ENCODE assay signal across 8 cellular contexts in genomic region chr10:52779541-52780390, GRCh38. TPM values are rescaled to one million over a fixed set of nuclear protein-coding genes. Genes with fewer than 3 reads are reported as not detected.
DNase-seq lines count a peak whose midpoint lies in the region; ATAC-seq, FAIRE-seq and TF ChIP-seq lines count a peak whose summit lies in the region.

No MANE protein-coding gene starts in this region.

- no peak overlapping the region for H3K27ac Mint-ChIP-seq in MCF 10A (ENCODE audit: low read depth, unreplicated experiment)

- H3K4me1 Mint-ChIP-seq in MCF 10A (ENCODE audit: insufficient read depth, unreplicated experiment): no peaks in the 10 kb centered on the region

- no peaks in the 10 kb centered on the region for H3K9me3 Mint-ChIP-seq in MCF 10A (ENCODE audit: unreplicated experiment)

- POLR2A ChIA-PET in MCF 10A (lab: Yijun Ruan, JAX): interaction anchor here (1.1 to 1.4 kb wide), 2 partner anchors 40 to 135 kb away, joined by 3 to 5 read pairs; no protein-coding TSS in a partner anchor

- no TSS peak for BruUV-seq in MCF 10A (replicated peaks; lab: Mats Ljungman, UMichigan)

- DNase-seq in G401 (ENCODE audit: low spot score) (peak; percentile 40), RCC 7860 (ENCODE audit: low spot score) (peak; percentile 40), MCF 10A (ENCODE audit: unreplicated experiment) (peak; percentile 70), cerebellar nuclear complex (lab: John Stamatoyannopoulos, UW) (no peak)
- DNase-seq in stimulated activated CD4-positive, alpha-beta T cell treated with anti-CD3 and anti-CD28 coated beads, Interleukin-4, amount 100 ng/mL, for 24 hours: peak; percentile 15

- intact Hi-C loops in MCF 10A (cut with micrococcal nuclease): loop anchor here (1.0 kb wide), 3 partner anchors 38 to 471 kb away; no protein-coding TSS in a partner anchor

- TF ChIP-seq CTCF in MCF 10A (IDR thresholded peaks at IDR 0.05; ENCODE audit: unreplicated experiment): peak; percentile 95

- no peak for FAIRE-seq in RCC 7860 (lab: Jason Lieb, UNC)
- peak; percentile 60 for FAIRE-seq in islet of Langerhans (lab: Jason Lieb, UNC)

- no peaks in the 10 kb centered on the region for H3K27me3 Mint-ChIP-seq in MCF 10A (ENCODE audit: insufficient read depth, unreplicated experiment)

- in situ Hi-C loops in G401 (cut with HindIII; ENCODE audit: low sequenced_read_pairs): no loop called here

- no peaks in the 10 kb centered on the region for H3K36me3 Mint-ChIP-seq in MCF 10A (ENCODE audit: insufficient read depth, unreplicated experiment)

- CTCF ChIA-PET in MCF 10A (lab: Yijun Ruan, JAX): interaction anchor here (0.5 to 14.6 kb wide), 35 partner anchors 8 to 1800 kb away, joined by 3 to 459 read pairs (median 4); no protein-coding TSS in a partner anchor

- H3K4me3 Mint-ChIP-seq in MCF 10A (ENCODE audit: unreplicated experiment): no peak overlapping the region

- ATAC-seq in GM19452 (IDR thresholded peaks at IDR 0.05; ENCODE audit: unreplicated experiment) (peak; percentile 95), HG03378 (IDR thresholded peaks at IDR 0.05; ENCODE audit: unreplicated experiment) (peak; percentile 95)

RNA-seq across cellular contexts. Expression of gene MBL2, which starts 7.2 kb away (rescaled TPM):
- 0.17 and 0.43 TPM in 2 replicates for total RNA-seq in G401 (2014; rRNA removed; shearing (Covaris generic))
- total RNA-seq in MCF 10A (2022): not detected in 2 replicates

Comparison
In these comparisons a context has a peak if more than half of its experiments do, and no peak if none do; other contexts are left out.
1. DNase-seq: peak in G401 (single experiment), RCC 7860 (single experiment), MCF 10A (single experiment) and stimulated activated CD4-positive, alpha-beta T cell treated with anti-CD3 and anti-CD28 coated beads, Interleukin-4, amount 100 ng/mL, for 24 hours (single experiment); none in cerebellar nuclear complex (0 of 2).